20 cellular contexts compared by ENCODE assay signal in genomic region chr21:42599962-42600361, GRCh38.
"Had no signal": no experiment of that assay in that cellular context is flagged by ENCODE, and none has a peak within 500 bp of the region (broad histone marks: within the 10 kb centered on the region; RNA-seq: fewer than 3 reads in every experiment).

No MANE protein-coding gene starts in this region.

- H3K4me3 ChIP-seq: lung, mucosa of descending colon, prostate gland, right atrium auricular region, sigmoid colon, stomach, testis, tibial artery had no signal

- ATAC-seq: left lobe of liver; mucosa of descending colon; stimulated activated effector memory CD8-positive, alpha-beta T cell treated with anti-CD3 and anti-CD28 coated beads, Interleukin-12 subunit alpha, Interleukin-12 subunit beta, amount 100 ng/mL, for 72 hours had no signal

- H2AFZ ChIP-seq: parathyroid adenoma had no signal

- H3K27ac ChIP-seq: neutrophil, parathyroid adenoma, prostate gland, right atrium auricular region, sigmoid colon, stomach, testis, tibial artery had no signal

- H3K36me3 ChIP-seq: neutrophil, prostate gland, right atrium auricular region, sigmoid colon, stomach, tibial artery had no signal

- H3K4me1 ChIP-seq: parathyroid adenoma, prostate gland, right atrium auricular region, sigmoid colon, stomach, testis had no signal

- H3K27me3 ChIP-seq: neutrophil, right atrium auricular region, sigmoid colon, stomach, testis had no signal

- H3K79me2 ChIP-seq: parathyroid adenoma had no signal

- H3K9ac ChIP-seq: parathyroid adenoma had no signal

- FAIRE-seq: frontal cortex, keratinocyte, urothelium cell line had no signal

- H3K9me3 ChIP-seq: prostate gland, sigmoid colon, testis had no signal

- DNase-seq: cortex of kidney; mucosa of descending colon; naive B cell; sigmoid colon; stimulated activated CD4-positive, alpha-beta T cell treated with anti-CD3 and anti-CD28 coated beads, Interleukin-2, amount 100 ng/mL, for 24 hours; stimulated activated CD4-positive, alpha-beta T cell treated with anti-CD3 and anti-CD28 coated beads, Interleukin-4, amount 100 ng/mL, for 24 hours; stimulated activated naive CD4-positive, alpha-beta T cell treated with Interleukin-2 at 50 U/mL for 16 hours; stomach; testis; tibial artery had no signal
